In genomic region chr2:149401007-149401406, GRCh38 we compare ENCODE assay signal across 1 cellular context.
TF ChIP-seq lines count a peak whose summit lies in the region.

No MANE protein-coding gene starts in this region.

TF ChIP-seq in K562, 482 proteins besides CTCF, POLR2A, EP300 and RAD21 (continued from another document):
- TF ChIP-seq, protein P1, sequence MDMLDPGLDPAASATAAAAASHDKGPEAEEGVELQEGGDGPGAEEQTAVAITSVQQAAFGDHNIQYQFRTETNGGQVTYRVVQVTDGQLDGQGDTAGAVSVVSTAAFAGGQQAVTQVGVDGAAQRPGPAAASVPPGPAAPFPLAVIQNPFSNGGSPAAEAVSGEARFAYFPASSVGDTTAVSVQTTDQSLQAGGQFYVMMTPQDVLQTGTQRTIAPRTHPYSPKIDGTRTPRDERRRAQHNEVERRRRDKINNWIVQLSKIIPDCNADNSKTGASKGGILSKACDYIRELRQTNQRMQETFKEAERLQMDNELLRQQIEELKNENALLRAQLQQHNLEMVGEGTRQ (CRISPR knock-in tag; IDR thresholded peaks at IDR 0.05): peak; percentile 68
- no peak for TF ChIP-seq ZNF184 (CRISPR knock-in tag; IDR thresholded peaks at IDR 0.05)
- TF ChIP-seq L3MBTL2 (IDR thresholded peaks at IDR 0.05): no peak
- TF ChIP-seq NFYB (IDR thresholded peaks at IDR 0.05; ENCODE audit: extremely low read depth, insufficient read length): peak; percentile 28
- TF ChIP-seq TAF7 (tag; IDR thresholded peaks at IDR 0.05): no peak
- TF ChIP-seq TAF15 (IDR thresholded peaks at IDR 0.05; ENCODE audit: low read depth, low read length): no peak
